In the genomic region with DNA sequence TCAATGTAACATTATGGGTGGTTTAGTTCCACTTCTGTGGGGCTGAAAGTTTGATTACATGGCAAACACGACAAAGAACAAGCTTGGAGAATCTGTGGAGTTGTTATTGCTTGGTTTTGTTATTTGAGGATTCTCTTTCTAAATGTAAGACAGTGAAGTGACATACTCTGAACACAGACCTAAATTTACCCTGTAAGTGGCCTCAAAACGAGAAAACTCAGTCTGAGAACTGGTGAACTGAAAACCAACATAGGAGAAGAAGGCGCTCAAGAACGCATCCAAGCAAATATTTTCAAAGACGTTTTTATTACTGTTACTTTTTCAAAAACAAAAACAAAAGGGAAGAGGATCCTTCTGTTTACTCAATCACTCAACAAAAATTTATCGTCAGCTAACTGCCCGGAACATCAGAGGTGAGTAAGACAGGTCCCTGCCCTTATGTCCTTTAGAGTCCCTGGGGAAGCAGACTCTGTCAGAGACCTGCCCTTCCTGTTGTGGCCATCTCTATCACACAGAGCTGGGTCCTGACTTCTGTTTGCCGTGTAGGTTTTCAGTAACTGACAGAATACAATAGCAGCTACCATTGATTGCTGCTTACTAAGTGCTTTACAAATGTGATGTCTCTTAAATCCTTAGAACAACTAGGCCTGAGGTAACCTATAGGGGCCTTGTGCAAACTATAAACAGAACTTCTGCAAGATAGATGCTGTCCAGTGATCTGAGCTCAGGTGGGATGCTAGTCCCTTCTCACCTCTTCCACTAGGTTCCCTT, we compare ENCODE assay signal across 1 cellular context.
TF ChIP-seq lines count a peak whose summit lies in the region.

No MANE protein-coding gene starts in this region.

TF ChIP-seq in HepG2, 621 proteins besides CTCF, POLR2A, EP300 and RAD21 (continued from another document):
- TF ChIP-seq DNMT1 (CRISPR knock-in tag; IDR thresholded peaks at IDR 0.05), result no peak
- no peak for TF ChIP-seq NCOA5 (CRISPR knock-in tag; IDR thresholded peaks at IDR 0.05)
- no peak for TF ChIP-seq RAD51 (IDR thresholded peaks at IDR 0.05; ENCODE audit: borderline replicate concordance)
- TF ChIP-seq SOX13 (IDR thresholded peaks at IDR 0.05), result no peak
- TF ChIP-seq SOX13 (CRISPR knock-in tag; conservative IDR thresholded peaks at IDR 0.05 in 1 of 2, IDR thresholded peaks at IDR 0.05 in 1 of 2), result no peak
- no peak for TF ChIP-seq ZNF136 (CRISPR knock-in tag; IDR thresholded peaks at IDR 0.05; ENCODE audit: low read depth)
- TF ChIP-seq NR3C1 (CRISPR knock-in tag; IDR thresholded peaks at IDR 0.05), result no peak
- TF ChIP-seq, protein P1, sequence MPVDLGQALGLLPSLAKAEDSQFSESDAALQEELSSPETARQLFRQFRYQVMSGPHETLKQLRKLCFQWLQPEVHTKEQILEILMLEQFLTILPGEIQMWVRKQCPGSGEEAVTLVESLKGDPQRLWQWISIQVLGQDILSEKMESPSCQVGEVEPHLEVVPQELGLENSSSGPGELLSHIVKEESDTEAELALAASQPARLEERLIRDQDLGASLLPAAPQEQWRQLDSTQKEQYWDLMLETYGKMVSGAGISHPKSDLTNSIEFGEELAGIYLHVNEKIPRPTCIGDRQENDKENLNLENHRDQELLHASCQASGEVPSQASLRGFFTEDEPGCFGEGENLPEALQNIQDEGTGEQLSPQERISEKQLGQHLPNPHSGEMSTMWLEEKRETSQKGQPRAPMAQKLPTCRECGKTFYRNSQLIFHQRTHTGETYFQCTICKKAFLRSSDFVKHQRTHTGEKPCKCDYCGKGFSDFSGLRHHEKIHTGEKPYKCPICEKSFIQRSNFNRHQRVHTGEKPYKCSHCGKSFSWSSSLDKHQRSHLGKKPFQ (CRISPR knock-in tag; IDR thresholded peaks at IDR 0.05; ENCODE audit: insufficient replicate concordance), result no peak
- TF ChIP-seq ZKSCAN5 (CRISPR knock-in tag; IDR thresholded peaks at IDR 0.05), result no peak
- TF ChIP-seq JUNB (CRISPR knock-in tag; IDR thresholded peaks at IDR 0.05; ENCODE audit: borderline replicate concordance), result no peak
